ENCODE assay signal across 14 cellular contexts in the genomic region with DNA sequence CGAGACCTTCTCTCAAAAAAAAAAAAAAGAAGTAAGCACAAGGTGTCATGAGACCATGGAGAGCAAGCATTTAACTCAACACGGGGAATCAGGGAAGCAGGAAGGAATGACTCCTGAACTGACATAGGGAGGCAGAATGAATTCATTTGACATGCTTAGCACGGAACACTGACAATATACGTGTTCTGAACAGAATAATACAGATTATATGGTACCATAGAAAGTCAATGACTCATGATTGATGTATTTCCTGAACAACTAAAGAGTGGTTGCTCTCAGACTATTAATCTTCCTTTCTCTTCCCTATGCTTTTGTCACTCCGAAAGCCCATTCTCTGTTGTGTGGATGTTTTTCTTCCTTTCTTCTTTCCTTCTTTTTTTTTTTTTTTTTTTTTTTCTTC. TPM values are rescaled to one million over a fixed set of nuclear protein-coding genes. Genes with fewer than 3 reads are reported as not detected.
A peak's percentile ranks its signal among the peaks of the same experiment; 100 is the strongest.
DNase-seq lines count a peak whose midpoint lies in the region; ATAC-seq, FAIRE-seq and TF ChIP-seq lines count a peak whose summit lies in the region.
"Had no signal": no experiment of that assay in that cellular context is flagged by ENCODE, and none has a peak within 500 bp of the region (broad histone marks: within the 10 kb centered on the region; RNA-seq: fewer than 3 reads in every experiment).

No MANE protein-coding gene starts in this region.

- peaks cover 23% of the 10 kb centered on the region for H3K4me1 ChIP-seq in ACC112 (ENCODE audit: control insufficient read depth, insufficient read depth, low read length, unreplicated experiment)
- no peaks in the 10 kb centered on the region for H3K4me1 ChIP-seq in aorta (ENCODE audit: control insufficient read depth in 1 of 2, insufficient read depth in 2 of 2, low read length in 2 of 2)

- H3K9me3 Mint-ChIP-seq in immature natural killer cell: no peaks in the 10 kb centered on the region
- H3K9me3 Mint-ChIP-seq: activated naive CD8-positive, alpha-beta T cell treated with anti-CD3 and anti-CD28 coated beads for 36 hours; effector memory CD8-positive, alpha-beta T cell had no signal

- FAIRE-seq in HTR-8/SVneo (lab: Jason Lieb, UNC): no peak
- no peak for FAIRE-seq in D721Med (lab: Jason Lieb, UNC)

- peak overlapping the region; percentile 52 for H3K27ac ChIP-seq in ACC112 (ENCODE audit: low read depth, low read length)
- H3K27ac ChIP-seq in aorta (ENCODE audit: low read depth in 1 of 2, low read length in 2 of 2): no peak overlapping the region
- H3K27ac ChIP-seq: Peyer's patch, skin epidermis, tibial nerve had no signal

- no peaks in the 10 kb centered on the region for H3K36me3 Mint-ChIP-seq in immature natural killer cell
- H3K36me3 Mint-ChIP-seq: activated naive CD8-positive, alpha-beta T cell treated with anti-CD3 and anti-CD28 coated beads for 36 hours had no signal

- H3K27me3 ChIP-seq in ACC112 (ENCODE audit: insufficient read depth, low read length) (no peaks in the 10 kb centered on the region), aorta (ENCODE audit: control insufficient read depth in 1 of 2, insufficient read depth in 2 of 2, low read length in 1 of 2) (no peaks in the 10 kb centered on the region)
- H3K27me3 ChIP-seq: Peyer's patch had no signal

- peaks cover 4 to 13% of the 10 kb centered on the region in 2 donors for H3K4me1 Mint-ChIP-seq in immature natural killer cell

- H3K36me3 ChIP-seq in ACC112 (ENCODE audit: insufficient read depth, low read length) (no peaks in the 10 kb centered on the region), aorta (ENCODE audit: control insufficient read depth in 1 of 2, insufficient read depth in 2 of 2, low read length in 1 of 2) (no peaks in the 10 kb centered on the region)
- H3K36me3 ChIP-seq: Peyer's patch, tibial nerve had no signal

- H3K27ac Mint-ChIP-seq in immature natural killer cell: no peak overlapping the region
- H3K27ac Mint-ChIP-seq: activated naive CD8-positive, alpha-beta T cell treated with anti-CD3 and anti-CD28 coated beads for 36 hours; effector memory CD8-positive, alpha-beta T cell had no signal

- 67 to 69% methylated on average over 5 of the region's 5 CpGs for WGBS in aorta, 2 donors

- DNase-seq in HTR-8/SVneo (ENCODE audit: insufficient read length, low spot score): peak; percentile 72
- peak; percentile 53 for DNase-seq in amniotic epithelial cell (ENCODE audit: low read depth)
- DNase-seq in foreskin fibroblast: peak; percentile 56 to 57
- DNase-seq in aorta: no peak
- no peak for DNase-seq in D721Med (ENCODE audit: insufficient read length, low spot score)
- no peak for DNase-seq in NCI-H345 treated with DMSO at 0.1 percent for 48 hours (lab: John Stamatoyannopoulos, UW; ENCODE audit: unreplicated experiment)
- DNase-seq in immature natural killer cell: no peak
- DNase-seq: activated naive CD8-positive, alpha-beta T cell treated with anti-CD3 and anti-CD28 coated beads for 36 hours; DMS79; effector memory CD8-positive, alpha-beta T cell; Peyer's patch had no signal

- H2AFZ ChIP-seq in ACC112 (ENCODE audit: low read length, unreplicated experiment): no peak overlapping the region

- H3K4me3 ChIP-seq in ACC112 (ENCODE audit: low read depth, low read length) (no peak overlapping the region), foreskin fibroblast (ENCODE audit: low read depth in 1 of 2, low read length in 2 of 2) (no peak overlapping the region), aorta (ENCODE audit: low read length in 2 of 2) (no peak overlapping the region)
- H3K4me3 ChIP-seq: Peyer's patch, skin epidermis, tibial nerve had no signal

- no peak for TF ChIP-seq CTCF in foreskin fibroblast (IDR thresholded peaks at IDR 0.05; ENCODE audit: low read depth, low read length)
- TF ChIP-seq CTCF in D721Med (IDR thresholded peaks at IDR 0.05; ENCODE audit: insufficient read depth, missing control alignments): no peak

- no peak overlapping the region for H3K4me3 Mint-ChIP-seq in immature natural killer cell
- H3K4me3 Mint-ChIP-seq: activated naive CD8-positive, alpha-beta T cell treated with anti-CD3 and anti-CD28 coated beads for 36 hours; effector memory CD8-positive, alpha-beta T cell had no signal

- ATAC-seq in aorta (ENCODE audit: low FRiP score): no peak
- ATAC-seq: effector memory CD8-positive, alpha-beta T cell had no signal

- no peaks in the 10 kb centered on the region for H3K79me2 ChIP-seq in ACC112 (ENCODE audit: control insufficient read depth, insufficient read depth, low read length, unreplicated experiment)

- H3K27me3 Mint-ChIP-seq in immature natural killer cell (ENCODE audit: low read depth in 3 of 3): peaks cover 6 to 14% (median 9%) of the 10 kb centered on the region in 3 donors

- intact Hi-C loops in aorta (cut with DNase I): no loop called here

- H3K9me3 ChIP-seq in aorta (ENCODE audit: control insufficient read depth, low read length): no peaks in the 10 kb centered on the region
- H3K9me3 ChIP-seq: Peyer's patch, tibial nerve had no signal

RNA-seq across cellular contexts. Expression of a gene that starts 20.6 kb away (rescaled TPM):
- total RNA-seq in aorta: not detected
- not detected for polyA plus RNA-seq in aorta
- polyA plus RNA-seq in immature natural killer cell: under 1 TPM in 1 of 3 donors, not detected in 2; 0.43 TPM
- total RNA-seq: activated naive CD8-positive, alpha-beta T cell treated with anti-CD3 and anti-CD28 coated beads for 36 hours; Peyer's patch had no signal

Comparison
In these comparisons a context has a peak if more than half of its experiments do, and no peak if none do; other contexts are left out.
1. DNase-seq: peak in HTR-8/SVneo (single experiment), amniotic epithelial cell (single experiment) and foreskin fibroblast (2 of 2); none in aorta (0 of 2), D721Med (single experiment), NCI-H345 treated with DMSO at 0.1 percent for 48 hours (single experiment) and immature natural killer cell (0 of 3).